Comparison of ENCODE assay signal across 18 cellular contexts in the genomic region with DNA sequence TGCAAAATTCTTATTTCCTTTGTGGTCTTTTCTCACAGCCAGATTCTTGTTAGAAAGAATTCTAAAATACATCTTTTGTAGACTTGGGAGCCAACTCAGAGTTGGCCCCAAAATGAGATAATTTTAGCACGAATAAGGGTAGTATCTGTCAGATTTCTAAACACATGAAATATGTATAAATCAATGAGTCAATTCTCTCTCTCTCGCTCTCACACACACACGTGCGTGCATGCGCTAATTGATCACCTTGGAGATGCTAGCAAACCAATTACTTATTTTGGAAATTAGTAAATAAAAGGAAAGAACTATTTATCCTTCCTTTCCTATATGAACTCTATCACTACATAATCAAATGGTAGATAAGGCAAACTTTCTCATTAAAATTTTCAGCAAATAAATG. TPM values are rescaled to one million over a fixed set of nuclear protein-coding genes. Genes with fewer than 3 reads are reported as not detected.
A peak's percentile ranks its signal among the peaks of the same experiment; 100 is the strongest.
DNase-seq lines count a peak whose midpoint lies in the region; ATAC-seq and TF ChIP-seq lines count a peak whose summit lies in the region.
"Had no signal": no experiment of that assay in that cellular context is flagged by ENCODE, and none has a peak within 500 bp of the region (broad histone marks: within the 10 kb centered on the region; RNA-seq: fewer than 3 reads in every experiment).

No MANE protein-coding gene starts in this region.

- DNase-seq in NCI-H1930 (lab: John Stamatoyannopoulos, UW) (peak; percentile 44 to 81), chondrocyte (ENCODE audit: low spot score) (no peak), iPS-NIHi11 (ENCODE audit: low spot score) (no peak), NCI-H2227 (lab: John Stamatoyannopoulos, UW; ENCODE audit: unreplicated experiment) (no peak)
- DNase-seq in activated CD4-positive, alpha-beta T cell treated with anti-CD3 and anti-CD28 coated beads, Interleukin-2, amount 50 U/mL, for 4 hours: no peak
- DNase-seq: activated CD4-positive, alpha-beta T cell treated with anti-CD3 and anti-CD28 coated beads, Interleukin-2, amount 50 U/mL, for 48 hours; DMS153; erythroblast; GF-D8; kidney glomerular epithelial cell; naive B cell; right cardiac atrium; T-helper 17 cell; testis had no signal

- H3K27me3 Mint-ChIP-seq in chondrocyte (ENCODE audit: low read depth): peaks cover 34% of the 10 kb centered on the region

- H3K4me1 Mint-ChIP-seq in chondrocyte (ENCODE audit: low read depth): no peaks in the 10 kb centered on the region
- H3K4me1 Mint-ChIP-seq: naive B cell had no signal

- H3K36me3 Mint-ChIP-seq in chondrocyte (ENCODE audit: low read depth): no peaks in the 10 kb centered on the region
- H3K36me3 Mint-ChIP-seq: naive B cell had no signal

- H3K27ac Mint-ChIP-seq in chondrocyte (ENCODE audit: unreplicated experiment): no peak overlapping the region
- H3K27ac Mint-ChIP-seq: naive B cell, T-helper 17 cell had no signal

- H3K9me3 Mint-ChIP-seq in chondrocyte (ENCODE audit: low read depth): no peaks in the 10 kb centered on the region
- H3K9me3 Mint-ChIP-seq: naive B cell had no signal

- TF ChIP-seq CTCF in chondrocyte (IDR thresholded peaks at IDR 0.05): no peak

- ATAC-seq in GM18517 (IDR thresholded peaks at IDR 0.05; ENCODE audit: unreplicated experiment) (peak; percentile 19), GM19452 (IDR thresholded peaks at IDR 0.05; ENCODE audit: unreplicated experiment) (peak; percentile 17), HG02870 (IDR thresholded peaks at IDR 0.05; ENCODE audit: unreplicated experiment) (peak; percentile 27)
- ATAC-seq: Panc1, right cardiac atrium, T-helper 17 cell had no signal

- H3K4me3 Mint-ChIP-seq in chondrocyte (ENCODE audit: unreplicated experiment): no peak overlapping the region
- H3K4me3 Mint-ChIP-seq: naive B cell, T-helper 17 cell had no signal

RNA-seq across cellular contexts. Expression of gene PIK3R4, which starts 32.9 kb away (rescaled TPM):
- total RNA-seq in chondrocyte: 16.9 to 28.0 TPM (median 17.7 TPM) in 3 replicates

Comparison
In these comparisons a context has a peak if more than half of its experiments do, and no peak if none do; other contexts are left out.
1. DNase-seq: peak in NCI-H1930 (2 of 2); none in chondrocyte (single experiment), iPS-NIHi11 (single experiment), NCI-H2227 (single experiment) and activated CD4-positive, alpha-beta T cell treated with anti-CD3 and anti-CD28 coated beads, Interleukin-2, amount 50 U/mL, for 4 hours (0 of 2).
2. Peak in every context shown above with its lines, with median percentiles within 50 percentile points of each other: ATAC-seq.